ENCODE assay signal across 8 cellular contexts in genomic region chr12:100554608-100555077, GRCh38.
DNase-seq lines count a peak whose midpoint lies in the region; FAIRE-seq and TF ChIP-seq lines count a peak whose summit lies in the region.

No MANE protein-coding gene starts in this region.

- H3K36me3 ChIP-seq in tibial artery, result no peaks in the 10 kb centered on the region

- TF ChIP-seq CTCF in tibial artery (IDR thresholded peaks at IDR 0.05), result peak; percentile 59 to 74

- DNase-seq in COLO829 (ENCODE audit: low spot score), result peak; percentile 78
- DNase-seq in HS-27A (ENCODE audit: low read depth), result peak; percentile 62
- peak; percentile 71 for DNase-seq in NCI-H748 treated with DMSO at 0.1 percent for 48 hours (lab: John Stamatoyannopoulos, UW)
- DNase-seq in brain pericyte (ENCODE audit: low read depth, low spot score), result peak; percentile 79
- DNase-seq in tibial artery, result no peak
- no peak for DNase-seq in stimulated activated CD4-positive, alpha-beta T cell treated with anti-CD3 and anti-CD28 coated beads, Interleukin-4, amount 100 ng/mL, for 1 hour
- DNase-seq in stimulated activated CD8-positive, alpha-beta memory T cell treated with anti-CD3 and anti-CD28 coated beads, Interleukin-4, amount 100 ng/mL, for 48 hours, result no peak

- peaks cover 0 to 3% (median 0%) of the 10 kb centered on the region in 4 donors for H3K4me1 ChIP-seq in tibial artery

- peak; percentile 97 for FAIRE-seq in islet of Langerhans (lab: Jason Lieb, UNC)

- no peaks in the 10 kb centered on the region for H3K9me3 ChIP-seq in tibial artery

- H3K27ac ChIP-seq in tibial artery, result no peak overlapping the region

- H3K4me3 ChIP-seq in tibial artery, result no peak overlapping the region

- intact Hi-C loops in tibial artery (cut with DNase I; ENCODE audit: low total_unique reads), result loop anchor here (10.0 kb wide), 1 partner anchor 320 kb away; no protein-coding TSS in a partner anchor

- peaks cover 0 to 2% of the 10 kb centered on the region in 2 donors for H3K27me3 ChIP-seq in tibial artery

Comparison
In these comparisons a context has a peak if more than half of its experiments do, and no peak if none do; other contexts are left out.
1. DNase-seq: peak in COLO829 (single experiment), HS-27A (single experiment), NCI-H748 treated with DMSO at 0.1 percent for 48 hours (single experiment) and brain pericyte (single experiment); none in tibial artery (0 of 2), stimulated activated CD4-positive, alpha-beta T cell treated with anti-CD3 and anti-CD28 coated beads, Interleukin-4, amount 100 ng/mL, for 1 hour (single experiment) and stimulated activated CD8-positive, alpha-beta memory T cell treated with anti-CD3 and anti-CD28 coated beads, Interleukin-4, amount 100 ng/mL, for 48 hours (single experiment).